In the genomic region with DNA sequence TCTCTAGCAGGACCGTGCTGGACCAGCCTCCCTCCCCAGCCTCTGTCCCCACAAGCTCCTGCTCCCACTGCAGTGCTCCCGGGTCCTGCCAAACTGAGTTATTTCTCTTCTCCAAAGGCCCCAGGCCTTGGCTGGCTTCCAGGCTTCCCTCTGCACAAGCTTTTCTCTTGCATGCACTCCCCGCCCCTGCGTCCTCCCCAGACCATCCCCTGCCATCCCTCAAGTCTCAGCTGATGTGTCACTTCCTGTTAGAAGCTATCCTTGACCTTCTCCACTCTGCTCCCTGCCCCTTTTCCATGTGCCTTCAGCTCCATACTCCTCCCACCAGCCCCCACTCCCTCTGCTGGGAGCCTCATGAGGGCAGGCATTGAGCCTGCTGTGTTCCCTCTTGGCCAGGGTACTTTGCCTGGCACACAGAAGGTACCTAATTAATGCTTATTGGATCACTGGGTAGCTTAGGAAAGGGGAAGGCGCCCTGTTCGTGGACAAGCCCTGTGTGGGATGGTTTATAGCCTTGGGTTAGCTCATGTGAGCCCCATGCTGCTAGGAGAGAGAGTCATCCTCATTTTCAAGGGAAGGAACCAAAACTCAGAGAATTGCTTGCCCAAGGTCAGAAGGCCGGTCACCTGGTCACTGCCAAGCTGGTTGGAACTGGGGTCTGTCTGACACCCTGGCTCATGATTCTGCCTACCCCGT, we compare ENCODE assay signal across 1 cellular context.
TF ChIP-seq lines count a peak whose summit lies in the region.

No MANE protein-coding gene starts in this region.

TF ChIP-seq in WTC11, 78 proteins besides CTCF, POLR2A, EP300 and RAD21 (continued from another document):
- TF ChIP-seq ZNF281 (CRISPR knock-in tag; IDR thresholded peaks at IDR 0.05), result no peak
- no peak for TF ChIP-seq SP1 (CRISPR knock-in tag; conservative IDR thresholded peaks at IDR 0.05)
- no peak for TF ChIP-seq KAT7 (CRISPR knock-in tag; IDR thresholded peaks at IDR 0.05; ENCODE audit: borderline replicate concordance)
- TF ChIP-seq RELA (CRISPR knock-in tag; IDR thresholded peaks at IDR 0.05; ENCODE audit: borderline replicate concordance), result no peak
